3 cellular contexts compared by ENCODE assay signal in the genomic region with DNA sequence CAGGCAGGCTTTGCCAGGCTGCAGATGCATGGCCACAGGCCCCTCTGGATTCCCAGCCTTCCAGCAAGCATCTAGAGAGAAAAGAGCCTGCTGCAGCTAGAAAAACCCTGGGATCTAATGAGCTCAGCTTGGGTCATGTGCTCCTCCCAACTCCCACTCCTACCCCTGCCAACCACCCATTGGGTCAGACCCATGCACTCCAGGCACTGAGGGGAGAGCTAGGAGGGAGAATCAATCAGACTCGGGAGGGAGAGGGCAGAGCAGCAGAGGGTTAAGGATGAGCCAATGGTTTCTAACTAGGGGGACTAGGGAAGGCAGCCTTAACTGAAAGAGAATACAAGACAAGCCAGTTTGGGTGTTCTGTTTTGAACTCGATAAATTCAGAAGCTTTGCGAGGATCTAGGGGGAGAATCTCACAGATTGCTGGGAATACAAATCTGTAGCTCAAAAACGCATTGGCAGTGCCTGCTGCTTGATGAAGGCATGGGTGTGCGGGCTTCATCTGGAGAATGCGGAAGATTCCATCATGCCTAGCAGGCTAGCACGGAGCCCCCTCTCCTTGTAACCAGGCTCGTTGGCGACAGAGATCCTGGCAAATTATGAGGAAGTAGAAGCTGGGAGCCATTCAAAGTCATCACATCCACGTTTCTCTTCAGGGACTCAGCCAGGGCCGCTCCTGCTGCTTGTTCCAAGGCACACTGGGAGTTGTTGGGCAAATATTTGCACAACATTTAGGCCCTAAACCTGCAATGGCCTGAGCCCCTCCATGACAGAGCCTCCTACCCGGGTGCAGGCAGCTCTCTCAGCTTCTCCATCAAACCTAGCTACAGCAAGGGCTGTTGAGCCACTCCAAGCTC.
TF ChIP-seq lines count a peak whose summit lies in the region.

No MANE protein-coding gene starts in this region.

TF ChIP-seq in SK-N-SH, 30 proteins besides CTCF, POLR2A, EP300 and RAD21 (continued from another document):
- TF ChIP-seq, protein P1, sequence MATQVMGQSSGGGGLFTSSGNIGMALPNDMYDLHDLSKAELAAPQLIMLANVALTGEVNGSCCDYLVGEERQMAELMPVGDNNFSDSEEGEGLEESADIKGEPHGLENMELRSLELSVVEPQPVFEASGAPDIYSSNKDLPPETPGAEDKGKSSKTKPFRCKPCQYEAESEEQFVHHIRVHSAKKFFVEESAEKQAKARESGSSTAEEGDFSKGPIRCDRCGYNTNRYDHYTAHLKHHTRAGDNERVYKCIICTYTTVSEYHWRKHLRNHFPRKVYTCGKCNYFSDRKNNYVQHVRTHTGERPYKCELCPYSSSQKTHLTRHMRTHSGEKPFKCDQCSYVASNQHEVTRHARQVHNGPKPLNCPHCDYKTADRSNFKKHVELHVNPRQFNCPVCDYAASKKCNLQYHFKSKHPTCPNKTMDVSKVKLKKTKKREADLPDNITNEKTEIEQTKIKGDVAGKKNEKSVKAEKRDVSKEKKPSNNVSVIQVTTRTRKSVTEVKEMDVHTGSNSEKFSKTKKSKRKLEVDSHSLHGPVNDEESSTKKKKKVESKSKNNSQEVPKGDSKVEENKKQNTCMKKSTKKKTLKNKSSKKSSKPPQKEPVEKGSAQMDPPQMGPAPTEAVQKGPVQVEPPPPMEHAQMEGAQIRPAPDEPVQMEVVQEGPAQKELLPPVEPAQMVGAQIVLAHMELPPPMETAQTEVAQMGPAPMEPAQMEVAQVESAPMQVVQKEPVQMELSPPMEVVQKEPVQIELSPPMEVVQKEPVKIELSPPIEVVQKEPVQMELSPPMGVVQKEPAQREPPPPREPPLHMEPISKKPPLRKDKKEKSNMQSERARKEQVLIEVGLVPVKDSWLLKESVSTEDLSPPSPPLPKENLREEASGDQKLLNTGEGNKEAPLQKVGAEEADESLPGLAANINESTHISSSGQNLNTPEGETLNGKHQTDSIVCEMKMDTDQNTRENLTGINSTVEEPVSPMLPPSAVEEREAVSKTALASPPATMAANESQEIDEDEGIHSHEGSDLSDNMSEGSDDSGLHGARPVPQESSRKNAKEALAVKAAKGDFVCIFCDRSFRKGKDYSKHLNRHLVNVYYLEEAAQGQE (IDR thresholded peaks at IDR 0.05; ENCODE audit: low read depth, low read length) = no peak
- TF ChIP-seq USF1 (IDR thresholded peaks at IDR 0.05; ENCODE audit: borderline replicate concordance, low read depth) (no peak), TCF12 (IDR thresholded peaks at IDR 0.05) (no peak), MXI1 (IDR thresholded peaks at IDR 0.05; ENCODE audit: low read depth, low read length) (no peak)

TF ChIP-seq in SK-N-SH treated with all-trans-retinoic acid at 6 μM for 48 hours, 23 proteins besides CTCF, POLR2A, EP300 and RAD21 (continued from another document):
- TF ChIP-seq TOX (CRISPR knock-in tag; IDR thresholded peaks at IDR 0.05; ENCODE audit: borderline replicate concordance) = no peak
- TF ChIP-seq, protein P2, sequence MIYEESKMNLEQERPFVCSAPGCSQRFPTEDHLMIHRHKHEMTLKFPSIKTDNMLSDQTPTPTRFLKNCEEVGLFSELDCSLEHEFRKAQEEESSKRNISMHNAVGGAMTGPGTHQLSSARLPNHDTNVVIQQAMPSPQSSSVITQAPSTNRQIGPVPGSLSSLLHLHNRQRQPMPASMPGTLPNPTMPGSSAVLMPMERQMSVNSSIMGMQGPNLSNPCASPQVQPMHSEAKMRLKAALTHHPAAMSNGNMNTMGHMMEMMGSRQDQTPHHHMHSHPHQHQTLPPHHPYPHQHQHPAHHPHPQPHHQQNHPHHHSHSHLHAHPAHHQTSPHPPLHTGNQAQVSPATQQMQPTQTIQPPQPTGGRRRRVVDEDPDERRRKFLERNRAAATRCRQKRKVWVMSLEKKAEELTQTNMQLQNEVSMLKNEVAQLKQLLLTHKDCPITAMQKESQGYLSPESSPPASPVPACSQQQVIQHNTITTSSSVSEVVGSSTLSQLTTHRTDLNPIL (CRISPR knock-in tag; IDR thresholded peaks at IDR 0.05; ENCODE audit: low read depth) = no peak
- TF ChIP-seq, protein P3, sequence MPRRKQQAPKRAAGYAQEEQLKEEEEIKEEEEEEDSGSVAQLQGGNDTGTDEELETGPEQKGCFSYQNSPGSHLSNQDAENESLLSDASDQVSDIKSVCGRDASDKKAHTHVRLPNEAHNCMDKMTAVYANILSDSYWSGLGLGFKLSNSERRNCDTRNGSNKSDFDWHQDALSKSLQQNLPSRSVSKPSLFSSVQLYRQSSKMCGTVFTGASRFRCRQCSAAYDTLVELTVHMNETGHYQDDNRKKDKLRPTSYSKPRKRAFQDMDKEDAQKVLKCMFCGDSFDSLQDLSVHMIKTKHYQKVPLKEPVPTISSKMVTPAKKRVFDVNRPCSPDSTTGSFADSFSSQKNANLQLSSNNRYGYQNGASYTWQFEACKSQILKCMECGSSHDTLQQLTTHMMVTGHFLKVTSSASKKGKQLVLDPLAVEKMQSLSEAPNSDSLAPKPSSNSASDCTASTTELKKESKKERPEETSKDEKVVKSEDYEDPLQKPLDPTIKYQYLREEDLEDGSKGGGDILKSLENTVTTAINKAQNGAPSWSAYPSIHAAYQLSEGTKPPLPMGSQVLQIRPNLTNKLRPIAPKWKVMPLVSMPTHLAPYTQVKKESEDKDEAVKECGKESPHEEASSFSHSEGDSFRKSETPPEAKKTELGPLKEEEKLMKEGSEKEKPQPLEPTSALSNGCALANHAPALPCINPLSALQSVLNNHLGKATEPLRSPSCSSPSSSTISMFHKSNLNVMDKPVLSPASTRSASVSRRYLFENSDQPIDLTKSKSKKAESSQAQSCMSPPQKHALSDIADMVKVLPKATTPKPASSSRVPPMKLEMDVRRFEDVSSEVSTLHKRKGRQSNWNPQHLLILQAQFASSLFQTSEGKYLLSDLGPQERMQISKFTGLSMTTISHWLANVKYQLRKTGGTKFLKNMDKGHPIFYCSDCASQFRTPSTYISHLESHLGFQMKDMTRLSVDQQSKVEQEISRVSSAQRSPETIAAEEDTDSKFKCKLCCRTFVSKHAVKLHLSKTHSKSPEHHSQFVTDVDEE (CRISPR knock-in tag; IDR thresholded peaks at IDR 0.05) = no peak
- no peak for TF ChIP-seq ZNF70 (CRISPR knock-in tag; IDR thresholded peaks at IDR 0.05)
- TF ChIP-seq ESRRG (CRISPR knock-in tag; IDR thresholded peaks at IDR 0.05) = no peak
- no peak for TF ChIP-seq BACH2 (CRISPR knock-in tag; IDR thresholded peaks at IDR 0.05; ENCODE audit: borderline replicate concordance)
- no peak for TF ChIP-seq PATZ1 (CRISPR knock-in tag; IDR thresholded peaks at IDR 0.05; ENCODE audit: borderline replicate concordance)
- no peak for TF ChIP-seq ZC3H10 (CRISPR knock-in tag; IDR thresholded peaks at IDR 0.05)
- TF ChIP-seq ZFP3 (CRISPR knock-in tag; IDR thresholded peaks at IDR 0.05) = no peak
- TF ChIP-seq PPARA (CRISPR knock-in tag; IDR thresholded peaks at IDR 0.05; ENCODE audit: borderline replicate concordance) = no peak
- TF ChIP-seq ZFP30 (CRISPR knock-in tag; IDR thresholded peaks at IDR 0.05) = no peak
- no peak for TF ChIP-seq TCF4 (CRISPR knock-in tag; IDR thresholded peaks at IDR 0.05; ENCODE audit: borderline replicate concordance)

TF ChIP-seq in WTC11, 78 proteins besides CTCF, POLR2A, EP300 and RAD21 (continued from another document):
- TF ChIP-seq MYBL2 (CRISPR knock-in tag; IDR thresholded peaks at IDR 0.05) = no peak
- TF ChIP-seq, protein P4, sequence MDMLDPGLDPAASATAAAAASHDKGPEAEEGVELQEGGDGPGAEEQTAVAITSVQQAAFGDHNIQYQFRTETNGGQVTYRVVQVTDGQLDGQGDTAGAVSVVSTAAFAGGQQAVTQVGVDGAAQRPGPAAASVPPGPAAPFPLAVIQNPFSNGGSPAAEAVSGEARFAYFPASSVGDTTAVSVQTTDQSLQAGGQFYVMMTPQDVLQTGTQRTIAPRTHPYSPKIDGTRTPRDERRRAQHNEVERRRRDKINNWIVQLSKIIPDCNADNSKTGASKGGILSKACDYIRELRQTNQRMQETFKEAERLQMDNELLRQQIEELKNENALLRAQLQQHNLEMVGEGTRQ (CRISPR knock-in tag; IDR thresholded peaks at IDR 0.05) = no peak
- no peak for TF ChIP-seq EMX1 (CRISPR knock-in tag; IDR thresholded peaks at IDR 0.05)
- TF ChIP-seq ZNF219 (CRISPR knock-in tag; IDR thresholded peaks at IDR 0.05; ENCODE audit: borderline replicate concordance) = no peak
- no peak for TF ChIP-seq FOXP4 (CRISPR knock-in tag; IDR thresholded peaks at IDR 0.05)
- no peak for TF ChIP-seq MXD4 (CRISPR knock-in tag; IDR thresholded peaks at IDR 0.05; ENCODE audit: borderline replicate concordance)
- TF ChIP-seq SMAD4 (CRISPR knock-in tag; IDR thresholded peaks at IDR 0.05) = no peak
- TF ChIP-seq PRRX2 (CRISPR knock-in tag; IDR thresholded peaks at IDR 0.05) = no peak
- TF ChIP-seq E2F1 (CRISPR knock-in tag; IDR thresholded peaks at IDR 0.05) = no peak
- TF ChIP-seq ZNF416 (CRISPR knock-in tag; IDR thresholded peaks at IDR 0.05) = no peak
- no peak for TF ChIP-seq ATF6 (CRISPR knock-in tag; IDR thresholded peaks at IDR 0.05)
- TF ChIP-seq, protein P5, sequence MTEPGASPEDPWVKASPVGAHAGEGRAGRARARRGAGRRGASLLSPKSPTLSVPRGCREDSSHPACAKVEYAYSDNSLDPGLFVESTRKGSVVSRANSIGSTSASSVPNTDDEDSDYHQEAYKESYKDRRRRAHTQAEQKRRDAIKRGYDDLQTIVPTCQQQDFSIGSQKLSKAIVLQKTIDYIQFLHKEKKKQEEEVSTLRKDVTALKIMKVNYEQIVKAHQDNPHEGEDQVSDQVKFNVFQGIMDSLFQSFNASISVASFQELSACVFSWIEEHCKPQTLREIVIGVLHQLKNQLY (CRISPR knock-in tag; IDR thresholded peaks at IDR 0.05) = no peak
- TF ChIP-seq PREB (CRISPR knock-in tag; IDR thresholded peaks at IDR 0.05; ENCODE audit: borderline replicate concordance) = no peak
